21 cellular contexts compared by ENCODE assay signal in genomic region chr3:183733553-183733952, GRCh38. TPM values are rescaled to one million over a fixed set of nuclear protein-coding genes. Genes with fewer than 3 reads are reported as not detected.
DNase-seq lines count a peak whose midpoint lies in the region; ATAC-seq, FAIRE-seq and TF ChIP-seq lines count a peak whose summit lies in the region.
"Had no signal": no experiment of that assay in that cellular context is flagged by ENCODE, and none has a peak within 500 bp of the region (broad histone marks: within the 10 kb centered on the region; RNA-seq: fewer than 3 reads in every experiment).

No MANE protein-coding gene starts in this region.

- H3K9me3 Mint-ChIP-seq in nephron progenitor cell: peaks cover 12% of the 10 kb centered on the region
- H3K9me3 Mint-ChIP-seq: CD8-positive, alpha-beta T cell; HFFc6 had no signal

- intact Hi-C loops in left ventricle myocardium inferior (cut with micrococcal nuclease): no loop called here

- peaks cover 86% of the 10 kb centered on the region for H3K36me3 Mint-ChIP-seq in nephron progenitor cell (ENCODE audit: low read depth)

- peak; percentile 36 for FAIRE-seq in bronchial epithelial cell (lab: Jason Lieb, UNC)
- FAIRE-seq: A204.1, G401.6, GM19239 had no signal

- no peak for ATAC-seq in HG03139 (IDR thresholded peaks at IDR 0.05; ENCODE audit: unreplicated experiment)
- ATAC-seq: CD8-positive, alpha-beta T cell had no signal

- H3K4me3 Mint-ChIP-seq in nephron progenitor cell: no peak overlapping the region
- H3K4me3 Mint-ChIP-seq: B cell; CD4-positive, CD25-positive, alpha-beta regulatory T cell; CD8-positive, alpha-beta T cell; HFFc6 had no signal

- DNase-seq in left ventricle myocardium inferior (no peak), right atrium auricular region (ENCODE audit: low spot score) (no peak), bronchial epithelial cell (ENCODE audit: low read depth) (no peak), nephron progenitor cell (no peak), SKM-1 (lab: John Stamatoyannopoulos, UW; ENCODE audit: unreplicated experiment) (no peak)
- DNase-seq: Caco-2; CD4-positive, CD25-positive, alpha-beta regulatory T cell; CD8-positive, alpha-beta T cell; DMS153; DND-41; GM23248; HFFc6 had no signal

- H3K27me3 ChIP-seq in left ventricle myocardium inferior (ENCODE audit: low read depth) (no peaks in the 10 kb centered on the region), right atrium auricular region (no peaks in the 10 kb centered on the region), bronchial epithelial cell (ENCODE audit: control insufficient read depth, insufficient read depth, low read length) (no peaks in the 10 kb centered on the region)
- H3K27me3 ChIP-seq: BLaER1 had no signal

- H3K27ac ChIP-seq in left ventricle myocardium inferior (replicated peaks): peak overlapping the region; percentile 49
- H3K27ac ChIP-seq in right atrium auricular region: no peak overlapping the region
- H3K27ac ChIP-seq: 22Rv1, BLaER1, C4-2B, GM23248 had no signal

- peaks cover 63% of the 10 kb centered on the region for H3K36me3 ChIP-seq in left ventricle myocardium inferior
- H3K36me3 ChIP-seq in right atrium auricular region: peaks cover 42% of the 10 kb centered on the region
- H3K36me3 ChIP-seq in bronchial epithelial cell (ENCODE audit: control insufficient read depth, insufficient read depth, low read length): peaks cover 11% of the 10 kb centered on the region

- no peaks in the 10 kb centered on the region for H3K27me3 Mint-ChIP-seq in nephron progenitor cell (ENCODE audit: low read depth, poor library complexity)
- H3K27me3 Mint-ChIP-seq: B cell; CD4-positive, CD25-positive, alpha-beta regulatory T cell had no signal

- H3K4me3 ChIP-seq in left ventricle myocardium inferior: no peak overlapping the region
- no peak overlapping the region for H3K4me3 ChIP-seq in right atrium auricular region
- H3K4me3 ChIP-seq in bronchial epithelial cell (ENCODE audit: low read depth, low read length): no peak overlapping the region
- H3K4me3 ChIP-seq: BLaER1, GM23248, HAP-1 had no signal

- H3K4me1 Mint-ChIP-seq in nephron progenitor cell: no peaks in the 10 kb centered on the region
- H3K4me1 Mint-ChIP-seq: B cell had no signal

- TF ChIP-seq CTCF in left ventricle myocardium inferior (IDR thresholded peaks at IDR 0.05; ENCODE audit: borderline replicate concordance): no peak
- no peak for TF ChIP-seq CTCF in right atrium auricular region (IDR thresholded peaks at IDR 0.05)
- no peak for TF ChIP-seq CTCF in bronchial epithelial cell (IDR thresholded peaks at IDR 0.05; ENCODE audit: insufficient read depth, low read length, severe bottlenecking)
- TF ChIP-seq CTCF in nephron progenitor cell (IDR thresholded peaks at IDR 0.05): no peak

- H3K27ac Mint-ChIP-seq in nephron progenitor cell: peak overlapping the region; percentile 19
- H3K27ac Mint-ChIP-seq: B cell; CD8-positive, alpha-beta T cell had no signal

- H3K4me1 ChIP-seq in left ventricle myocardium inferior (peaks cover 16% of the 10 kb centered on the region), right atrium auricular region (no peaks in the 10 kb centered on the region)
- H3K4me1 ChIP-seq: Caco-2, HAP-1 had no signal

- H3K9me3 ChIP-seq in left ventricle myocardium inferior (replicated peaks) (no peaks in the 10 kb centered on the region), right atrium auricular region (no peaks in the 10 kb centered on the region)
- H3K9me3 ChIP-seq: Caco-2, HAP-1 had no signal

RNA-seq across cellular contexts. Expression of gene YEATS2, which starts 36.0 kb away (rescaled TPM):
- total RNA-seq in left ventricle myocardium inferior (10.7 TPM), right atrium auricular region (10 to 100 TPM in 1 of 2 donors, 1 to 10 TPM in 1; 9.2 to 12.6 TPM), bronchial epithelial cell (18.2 and 19.7 TPM in 2 replicates)
